8 cellular contexts compared by ENCODE assay signal in genomic region chr1:50968884-50969610, GRCh38. TPM values are rescaled to one million over a fixed set of nuclear protein-coding genes. Genes with fewer than 3 reads are reported as not detected.
A peak's percentile ranks its signal among the peaks of the same experiment; 100 is the strongest.
DNase-seq lines count a peak whose midpoint lies in the region; ATAC-seq and TF ChIP-seq lines count a peak whose summit lies in the region.

No MANE protein-coding gene starts in this region.

- H3K27ac ChIP-seq in C4-2B = peak overlapping the region; percentile 87
- H3K27ac ChIP-seq in body of pancreas = peak overlapping the region; percentile 74 to 100 (median 98)
- H3K27ac ChIP-seq in iPS-20b (ENCODE audit: low read length) = no peak overlapping the region
- peak overlapping the region; percentile 96 for H3K27ac ChIP-seq in skeletal muscle tissue (ENCODE audit: low read depth, low read length)

- no peaks in the 10 kb centered on the region for H3K9me3 Mint-ChIP-seq in T-helper 1 cell treated with Interleukin-12 subunit alpha and Interleukin-12 subunit beta and Interleukin-4 antibody, amounts not matched to agents 30 μg/mL and 1 μg/mL, for 36 hours

- peak overlapping the region; percentile 85 for H3K4me3 ChIP-seq in body of pancreas
- peak overlapping the region; percentile 62 for H3K4me3 ChIP-seq in iPS-20b (ENCODE audit: low read length)
- H3K4me3 ChIP-seq in skeletal muscle tissue (ENCODE audit: low read length in 3 of 3) = peak overlapping the region; percentile 95 to 99 (median 98)

- peak; percentile 57 to 70 (median 62) for DNase-seq in body of pancreas
- DNase-seq in NCI-H2196 treated with DMSO at 0.1 percent for 48 hours (lab: John Stamatoyannopoulos, UW; ENCODE audit: unreplicated experiment) = no peak

- TF ChIP-seq CTCF in C4-2B (conservative IDR thresholded peaks at IDR 0.05) = no peak
- peak in 1 of 7 experiments; percentile 3 for TF ChIP-seq CTCF in body of pancreas (IDR thresholded peaks at IDR 0.05)

- H3K4me1 ChIP-seq in body of pancreas = peaks cover 12% of the 10 kb centered on the region
- H3K4me1 ChIP-seq in iPS-20b (ENCODE audit: insufficient read depth, low read length) = peaks cover 9% of the 10 kb centered on the region; the same call in 1 of the 2 replicates
- H3K4me1 ChIP-seq in skeletal muscle tissue (ENCODE audit: control insufficient read depth in 3 of 3, insufficient read depth in 3 of 3, low read length in 3 of 3) = peaks cover 0 to 23% (median 19%) of the 10 kb centered on the region in 3 donors

- peaks cover 22% of the 10 kb centered on the region for H3K4me1 Mint-ChIP-seq in T-helper 1 cell treated with Interleukin-12 subunit alpha and Interleukin-12 subunit beta and Interleukin-4 antibody, amounts not matched to agents 30 μg/mL and 1 μg/mL, for 36 hours (ENCODE audit: low read depth)

- H3K9ac ChIP-seq in iPS-20b (ENCODE audit: low read depth, low read length) = no peak overlapping the region
- H3K9ac ChIP-seq in skeletal muscle tissue (ENCODE audit: low read depth in 1 of 3, low read length in 3 of 3) = peak overlapping the region; percentile 95 to 98 (median 95)

- H3K36me3 ChIP-seq in body of pancreas (replicated peaks in 1 of 2; ENCODE audit: insufficient read depth in 1 of 2, low read depth in 2 of 2) (no peaks in the 10 kb centered on the region), iPS-20b (ENCODE audit: insufficient read depth, low read depth, low read length) (no peaks in the 10 kb centered on the region), skeletal muscle tissue (ENCODE audit: control insufficient read depth in 3 of 3, insufficient read depth in 3 of 3, low read length in 3 of 3) (no peaks in the 10 kb centered on the region)

- peaks cover 11% of the 10 kb centered on the region for H3K27me3 Mint-ChIP-seq in T-helper 1 cell treated with Interleukin-12 subunit alpha and Interleukin-12 subunit beta and Interleukin-4 antibody, amounts not matched to agents 30 μg/mL and 1 μg/mL, for 36 hours (ENCODE audit: low read depth)

- H3K4me3 Mint-ChIP-seq in T-helper 1 cell treated with Interleukin-12 subunit alpha and Interleukin-12 subunit beta and Interleukin-4 antibody, amounts not matched to agents 30 μg/mL and 1 μg/mL, for 36 hours = peak overlapping the region; percentile 96

- intact Hi-C loops in body of pancreas (cut with DNase I) = no loop called here

- H3K27ac Mint-ChIP-seq in T-helper 1 cell treated with Interleukin-12 subunit alpha and Interleukin-12 subunit beta and Interleukin-4 antibody, amounts not matched to agents 30 μg/mL and 1 μg/mL, for 36 hours = peak overlapping the region; percentile 98

- WGBS in body of pancreas, 2 donors = 0 to 1% methylated on average over 21 to 49 of the region's 64 CpGs

- ATAC-seq in GM19324 (IDR thresholded peaks at IDR 0.05; ENCODE audit: low FRiP score, unreplicated experiment) (peak; percentile 23), HG03354 (IDR thresholded peaks at IDR 0.05; ENCODE audit: poor library complexity, severe bottlenecking, unreplicated experiment) (peak; percentile 28), body of pancreas (peak; percentile 41)

- H3K9me3 ChIP-seq in body of pancreas (no peaks in the 10 kb centered on the region), iPS-20b (ENCODE audit: insufficient read depth, low read depth, low read length) (no peaks in the 10 kb centered on the region), skeletal muscle tissue (ENCODE audit: control insufficient read depth in 3 of 3, low read length in 3 of 3) (no peaks in the 10 kb centered on the region)

- peaks cover 21% of the 10 kb centered on the region for H3K36me3 Mint-ChIP-seq in T-helper 1 cell treated with Interleukin-12 subunit alpha and Interleukin-12 subunit beta and Interleukin-4 antibody, amounts not matched to agents 30 μg/mL and 1 μg/mL, for 36 hours (ENCODE audit: low read depth)

- TF ChIP-seq POLR2A in body of pancreas (IDR thresholded peaks at IDR 0.05) = peak in 1 of 3 donors; percentile 5

- H3K27me3 ChIP-seq in body of pancreas = no peaks in the 10 kb centered on the region
- H3K27me3 ChIP-seq in iPS-20b (ENCODE audit: insufficient read depth, low read length) = peaks cover 99% of the 10 kb centered on the region
- no peaks in the 10 kb centered on the region for H3K27me3 ChIP-seq in skeletal muscle tissue (ENCODE audit: control insufficient read depth in 3 of 3, insufficient read depth in 3 of 3, low read length in 3 of 3)

RNA-seq across cellular contexts. Expression of gene CDKN2C, which starts 1.0 kb away (rescaled TPM):
- total RNA-seq in body of pancreas (10 to 100 TPM in 1 of 2 donors, 1 to 10 TPM in 1; 7.6 to 11.9 TPM), skeletal muscle tissue (16.2 TPM)

RNA-seq across cellular contexts. Expression of gene FAF1, which starts 9.0 kb away (rescaled TPM):
- total RNA-seq in body of pancreas (10 to 100 TPM; 17.8 to 27.5 TPM), skeletal muscle tissue (41.2 TPM)
